In genomic region chr22:37782340-37783168, GRCh38 we compare ENCODE assay signal across 16 cellular contexts. TPM values are rescaled to one million over a fixed set of nuclear protein-coding genes. Genes with fewer than 3 reads are reported as not detected.
DNase-seq lines count a peak whose midpoint lies in the region; FAIRE-seq and TF ChIP-seq lines count a peak whose summit lies in the region.
"Had no signal": no experiment of that assay in that cellular context is flagged by ENCODE, and none has a peak within 500 bp of the region (broad histone marks: within the 10 kb centered on the region; RNA-seq: fewer than 3 reads in every experiment).

No MANE protein-coding gene starts in this region.

- WGBS in liver: 84% methylated on average over 18 of the region's 18 CpGs

- H3K4me1 Mint-ChIP-seq in activated naive CD8-positive, alpha-beta T cell treated with anti-CD3 and anti-CD28 coated beads for 36 hours: no peaks in the 10 kb centered on the region

- no peak for FAIRE-seq in HTR-8/SVneo (lab: Jason Lieb, UNC)

- H3K9me3 Mint-ChIP-seq in activated naive CD8-positive, alpha-beta T cell treated with anti-CD3 and anti-CD28 coated beads for 36 hours: no peaks in the 10 kb centered on the region
- H3K9me3 Mint-ChIP-seq: activated B cell treated with CpG ODN at 0.5 μM for 24 hours; dendritic cell treated with granulocyte-macrophage colony-stimulating factor and Interleukin-4, amounts not matched to agents 40 ng/mL and 50 ng/mL, for 4 days had no signal

- no peak overlapping the region for H3K27ac ChIP-seq in brain microvascular endothelial cell
- no peak overlapping the region for H3K27ac ChIP-seq in liver (ENCODE audit: low read depth in 1 of 2, low read length in 2 of 2)
- no peak overlapping the region for H3K27ac ChIP-seq in effector memory CD4-positive, alpha-beta T cell (ENCODE audit: insufficient read depth, low read length, poor library complexity, severe bottlenecking)
- H3K27ac ChIP-seq: upper lobe of right lung had no signal

- H3K27me3 ChIP-seq in brain microvascular endothelial cell (replicated peaks) (no peaks in the 10 kb centered on the region), liver (ENCODE audit: control insufficient read depth in 4 of 4, insufficient read depth in 4 of 4, low read length in 3 of 4) (no peaks in the 10 kb centered on the region)
- no peaks in the 10 kb centered on the region for H3K27me3 ChIP-seq in effector memory CD4-positive, alpha-beta T cell (replicated peaks; ENCODE audit: control insufficient read depth, insufficient read depth, low read length, poor library complexity, severe bottlenecking)
- H3K27me3 ChIP-seq: upper lobe of right lung had no signal

- no peaks in the 10 kb centered on the region for H3K9me3 ChIP-seq in liver (ENCODE audit: control insufficient read depth in 4 of 4, low read length in 3 of 4)
- H3K9me3 ChIP-seq in effector memory CD4-positive, alpha-beta T cell (ENCODE audit: control insufficient read depth, low read length): no peaks in the 10 kb centered on the region
- H3K9me3 ChIP-seq: SK-N-SH, upper lobe of right lung had no signal

- no peak overlapping the region for H3K27ac Mint-ChIP-seq in activated naive CD8-positive, alpha-beta T cell treated with anti-CD3 and anti-CD28 coated beads for 36 hours
- H3K27ac Mint-ChIP-seq: activated B cell treated with CpG ODN at 0.5 μM for 24 hours; dendritic cell treated with granulocyte-macrophage colony-stimulating factor and Interleukin-4, amounts not matched to agents 40 ng/mL and 50 ng/mL, for 4 days had no signal

- H3K36me3 Mint-ChIP-seq in activated naive CD8-positive, alpha-beta T cell treated with anti-CD3 and anti-CD28 coated beads for 36 hours: no peaks in the 10 kb centered on the region

- in situ Hi-C loops in brain microvascular endothelial cell (cut with HindIII; ENCODE audit: low pct_ligation_motif_present, low sequenced_read_pairs): no loop called here
- in situ Hi-C loops in GM13976 (cut with MboI; ENCODE audit: low sequenced_read_pairs, unreplicated experiment): no loop called here

- peak; percentile 69 for DNase-seq in AG20443 (ENCODE audit: low spot score)
- peak; percentile 41 for DNase-seq in HTR-8/SVneo (ENCODE audit: insufficient read length, low spot score)
- no peak for DNase-seq in brain microvascular endothelial cell
- no peak for DNase-seq in effector memory CD4-positive, alpha-beta T cell
- DNase-seq in GM13976 (ENCODE audit: low spot score): no peak
- DNase-seq in activated naive CD8-positive, alpha-beta T cell treated with anti-CD3 and anti-CD28 coated beads for 36 hours: no peak
- no peak for DNase-seq in DMS153 (lab: John Stamatoyannopoulos, UW)
- DNase-seq: activated B cell treated with CpG ODN at 0.5 μM for 24 hours, GOT3, left ventricle myocardium superior, NCI-H1930, NCI-H774, SK-N-SH, upper lobe of right lung had no signal

- H3K36me3 ChIP-seq in brain microvascular endothelial cell (replicated peaks) (no peaks in the 10 kb centered on the region), liver (ENCODE audit: control insufficient read depth in 4 of 4, insufficient read depth in 3 of 4, low read depth in 1 of 4, low read length in 3 of 4) (no peaks in the 10 kb centered on the region)
- no peaks in the 10 kb centered on the region for H3K36me3 ChIP-seq in effector memory CD4-positive, alpha-beta T cell (ENCODE audit: control insufficient read depth, insufficient read depth, low read length)
- H3K36me3 ChIP-seq: upper lobe of right lung had no signal

- TF ChIP-seq CTCF in brain microvascular endothelial cell (IDR thresholded peaks at IDR 0.05; ENCODE audit: low read depth, low read length, missing control alignments): peak; percentile 41
- no peak for TF ChIP-seq CTCF in liver (IDR thresholded peaks at IDR 0.05; ENCODE audit: low read depth, low read length, missing input control)
- TF ChIP-seq CTCF in GM13976 (IDR thresholded peaks at IDR 0.05; ENCODE audit: borderline replicate concordance, control extremely low read depth, extremely low read depth, insufficient read depth, missing control alignments): no peak

- no peaks in the 10 kb centered on the region for H3K27me3 Mint-ChIP-seq in activated naive CD8-positive, alpha-beta T cell treated with anti-CD3 and anti-CD28 coated beads for 36 hours

- no peak for TF ChIP-seq RAD21 in liver (IDR thresholded peaks at IDR 0.05)

- H3K4me3 Mint-ChIP-seq in activated naive CD8-positive, alpha-beta T cell treated with anti-CD3 and anti-CD28 coated beads for 36 hours: no peak overlapping the region
- H3K4me3 Mint-ChIP-seq: activated B cell treated with CpG ODN at 0.5 μM for 24 hours; dendritic cell treated with granulocyte-macrophage colony-stimulating factor and Interleukin-4, amounts not matched to agents 40 ng/mL and 50 ng/mL, for 4 days had no signal

- H3K9ac ChIP-seq in liver (ENCODE audit: low read depth in 1 of 2, low read length in 2 of 2): no peak overlapping the region
- H3K9ac ChIP-seq: SK-N-SH had no signal

- peaks cover 0 to 6% (median 3%) of the 10 kb centered on the region in 4 donors for H3K4me1 ChIP-seq in liver (ENCODE audit: control insufficient read depth in 4 of 4, insufficient read depth in 4 of 4, low read length in 3 of 4)
- H3K4me1 ChIP-seq in effector memory CD4-positive, alpha-beta T cell (ENCODE audit: control insufficient read depth, insufficient read depth, low read length, poor library complexity, severe bottlenecking): no peaks in the 10 kb centered on the region
- H3K4me1 ChIP-seq: upper lobe of right lung had no signal

- H3K4me3 ChIP-seq in brain microvascular endothelial cell (ENCODE audit: low read depth, low read length): no peak overlapping the region
- no peak overlapping the region for H3K4me3 ChIP-seq in liver (ENCODE audit: low read depth in 1 of 3, low read length in 3 of 3)
- no peak overlapping the region for H3K4me3 ChIP-seq in effector memory CD4-positive, alpha-beta T cell (ENCODE audit: insufficient read depth, low read depth, low read length, poor library complexity, severe bottlenecking)
- H3K4me3 ChIP-seq: upper lobe of right lung had no signal

TF ChIP-seq in liver, 16 proteins besides CTCF, POLR2A, EP300 and RAD21:
- TF ChIP-seq RXRA (IDR thresholded peaks at IDR 0.05): peak; percentile 79
- TF ChIP-seq ATF3 (IDR thresholded peaks at IDR 0.05): no peak
- TF ChIP-seq REST (IDR thresholded peaks at IDR 0.05): no peak

RNA-seq across cellular contexts. Expression of gene GCAT, which starts 25.2 kb away (rescaled TPM):
- 10 to 100 TPM; 27.7 to 31.8 TPM for total RNA-seq in liver
- 10 to 100 TPM; 20.7 to 32.6 TPM for polyA plus RNA-seq in liver
- 10 to 100 TPM; 11.6 to 12.9 TPM for total RNA-seq in activated naive CD8-positive, alpha-beta T cell treated with anti-CD3 and anti-CD28 coated beads for 36 hours

RNA-seq across cellular contexts. Expression of gene GALR3, which starts 40.6 kb away (rescaled TPM):
- total RNA-seq in liver: not detected
- not detected for polyA plus RNA-seq in liver
- total RNA-seq in activated naive CD8-positive, alpha-beta T cell treated with anti-CD3 and anti-CD28 coated beads for 36 hours: not detected
- total RNA-seq: activated B cell treated with CpG ODN at 0.5 μM for 24 hours, left ventricle myocardium superior, upper lobe of right lung had no signal
- polyA plus RNA-seq: SK-N-SH had no signal

Comparison
In these comparisons a context has a peak if more than half of its experiments do, and no peak if none do; other contexts are left out.
1. DNase-seq: peak in AG20443 (single experiment) and HTR-8/SVneo (single experiment); none in brain microvascular endothelial cell (single experiment), effector memory CD4-positive, alpha-beta T cell (0 of 3), GM13976 (single experiment), activated naive CD8-positive, alpha-beta T cell treated with anti-CD3 and anti-CD28 coated beads for 36 hours (single experiment) and DMS153 (single experiment).